11 cellular contexts compared by ENCODE assay signal in genomic region chr9:69542942-69543704, GRCh38.
DNase-seq lines count a peak whose midpoint lies in the region; ATAC-seq lines count a peak whose summit lies in the region.
"Had no signal": no experiment of that assay in that cellular context is flagged by ENCODE, and none has a peak within 500 bp of the region (broad histone marks: within the 10 kb centered on the region; RNA-seq: fewer than 3 reads in every experiment).

No MANE protein-coding gene starts in this region.

- H2BK120ac ChIP-seq in neuronal stem cell (ENCODE audit: low read depth, low read length): no peak overlapping the region

- no peak overlapping the region for H4K91ac ChIP-seq in neuronal stem cell (ENCODE audit: low read depth, low read length, poor library complexity)

- no peak overlapping the region for H3K9ac ChIP-seq in neuronal stem cell (ENCODE audit: low read depth, low read length, poor library complexity)

- H3K4me3 ChIP-seq in neuronal stem cell (ENCODE audit: low read length in 2 of 2): no peak overlapping the region
- H3K4me3 ChIP-seq: uterus had no signal

- peaks cover 6 to 11% of the 10 kb centered on the region in 2 donors for H3K4me1 ChIP-seq in neuronal stem cell (ENCODE audit: control insufficient read depth in 2 of 2, insufficient read depth in 1 of 2, low read depth in 1 of 2, low read length in 2 of 2)
- H3K4me1 ChIP-seq: uterus had no signal

- H3K27me3 ChIP-seq in neuronal stem cell (ENCODE audit: control insufficient read depth in 3 of 3, insufficient read depth in 3 of 3, low read depth in 1 of 3, low read length in 3 of 3): peaks cover 0 to 28% (median 0%) of the 10 kb centered on the region in 3 experiments
- H3K27me3 ChIP-seq: uterus had no signal

- H3K4me2 ChIP-seq in neuronal stem cell (ENCODE audit: insufficient read depth, low read length, poor library complexity, severe bottlenecking): no peak overlapping the region

- peak overlapping the region; percentile 66 for H2AFZ ChIP-seq in neuronal stem cell (ENCODE audit: low read length)

- WGBS in neuronal stem cell (ENCODE audit: extremely low coverage in 2 of 2, insufficient read length in 2 of 2, insufficient replicate concordance in 1 of 2), 2 donors: no CpG with 5 or more reads among the region's 7 CpGs

- H2BK12ac ChIP-seq in neuronal stem cell (ENCODE audit: low read length): no peak overlapping the region

- no peak overlapping the region for H2AK5ac ChIP-seq in neuronal stem cell (ENCODE audit: low read depth, low read length)

- no peak overlapping the region for H2BK15ac ChIP-seq in neuronal stem cell (ENCODE audit: low read length)

- peak overlapping the region; percentile 40 for H2BK5ac ChIP-seq in neuronal stem cell (ENCODE audit: low read length)

- no peaks in the 10 kb centered on the region for H3K36me3 ChIP-seq in neuronal stem cell (replicated peaks in 1 of 2; ENCODE audit: control insufficient read depth in 2 of 2, insufficient read depth in 2 of 2, low read length in 2 of 2)
- H3K36me3 ChIP-seq: uterus had no signal

- H3K4ac ChIP-seq in neuronal stem cell (ENCODE audit: low read length): no peak overlapping the region

- H3K9me3 ChIP-seq in neuronal stem cell (replicated peaks in 1 of 2; ENCODE audit: control insufficient read depth in 2 of 2, insufficient read depth in 1 of 2, low read depth in 1 of 2, low read length in 2 of 2): peaks cover 0 to 2% of the 10 kb centered on the region in 2 donors
- H3K9me3 ChIP-seq: uterus had no signal

- no peak overlapping the region for H3K14ac ChIP-seq in neuronal stem cell (ENCODE audit: low read length)

- H3K27ac ChIP-seq in neuronal stem cell (replicated peaks; ENCODE audit: low read length): peak overlapping the region; percentile 95
- H3K27ac ChIP-seq: uterus had no signal

- ATAC-seq in GM21619 (IDR thresholded peaks at IDR 0.05; ENCODE audit: unreplicated experiment): peak; percentile 69
- no peak for ATAC-seq in HG02610 (IDR thresholded peaks at IDR 0.05; ENCODE audit: unreplicated experiment)
- ATAC-seq in HG02759 (IDR thresholded peaks at IDR 0.05; ENCODE audit: unreplicated experiment): no peak
- ATAC-seq: activated CD4-positive, CD25-positive, alpha-beta regulatory T cell treated with anti-CD3 and anti-CD28 coated beads, Interleukin-2, amount 50 U/mL, for 24 hours had no signal

- DNase-seq in NCI-H2107 treated with DMSO at 0.1 percent for 48 hours (lab: John Stamatoyannopoulos, UW; ENCODE audit: unreplicated experiment) (peak; percentile 51), ecto neural progenitor cell (ENCODE audit: low spot score) (peak; percentile 88), neuronal stem cell (ENCODE audit: low spot score) (peak; percentile 83), kidney glomerular epithelial cell (lab: John Stamatoyannopoulos, UW) (no peak)
- no peak for DNase-seq in stimulated activated CD4-positive, alpha-beta T cell treated with anti-CD3 and anti-CD28 coated beads, Interleukin-12 subunit alpha, Interleukin-12 subunit beta, amount 100 ng/mL, for 4 hours
- DNase-seq: activated naive CD8-positive, alpha-beta T cell treated with anti-CD3 and anti-CD28 coated beads, Interleukin-2, amount 10 ng/mL, durations not matched to agents 7 days and 5 days; uterus had no signal

- no peaks in the 10 kb centered on the region for H3K79me1 ChIP-seq in neuronal stem cell (ENCODE audit: low read depth, low read length)

- no peak overlapping the region for H3K18ac ChIP-seq in neuronal stem cell (ENCODE audit: low read length)

- H4K8ac ChIP-seq in neuronal stem cell (ENCODE audit: low read depth, low read length): no peak overlapping the region

- no peak overlapping the region for H3K23ac ChIP-seq in neuronal stem cell (ENCODE audit: low read depth, low read length, poor library complexity)

Comparison
In these comparisons a context has a peak if more than half of its experiments do, and no peak if none do; other contexts are left out.
1. DNase-seq: peak in NCI-H2107 treated with DMSO at 0.1 percent for 48 hours (single experiment), ecto neural progenitor cell (single experiment) and neuronal stem cell (single experiment); none in stimulated activated CD4-positive, alpha-beta T cell treated with anti-CD3 and anti-CD28 coated beads, Interleukin-12 subunit alpha, Interleukin-12 subunit beta, amount 100 ng/mL, for 4 hours (single experiment) and kidney glomerular epithelial cell (single experiment).